Comparison of ENCODE assay signal across 10 cellular contexts in the genomic region with DNA sequence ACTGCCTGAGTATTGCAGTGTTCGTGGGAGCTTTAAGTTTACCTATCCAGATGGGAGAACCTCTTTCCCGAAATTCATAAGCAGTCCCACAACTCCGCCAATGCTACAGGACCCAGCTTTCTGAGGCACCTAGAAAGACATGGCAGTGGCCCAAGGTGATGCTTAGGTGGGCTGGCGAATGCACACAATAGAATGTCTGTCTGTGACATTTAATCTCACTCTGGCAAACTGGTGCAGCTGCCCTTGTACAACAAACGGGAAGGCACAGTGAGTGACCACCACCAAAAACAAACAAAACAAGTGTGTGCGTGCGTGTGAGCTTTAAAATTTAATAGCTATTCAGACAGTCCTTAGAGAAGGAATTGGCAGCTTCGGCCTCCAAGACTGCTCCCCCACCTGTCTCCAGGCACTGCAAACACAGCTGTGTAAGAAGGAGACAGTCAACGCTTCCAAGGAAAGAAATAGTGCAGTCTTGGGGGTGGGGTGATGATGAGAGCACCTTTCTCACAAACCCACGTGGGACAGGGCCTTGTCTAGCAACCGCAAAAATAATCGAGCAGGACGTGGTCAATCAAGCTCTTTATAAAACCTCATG.
A peak's percentile ranks its signal among the peaks of the same experiment; 100 is the strongest.
DNase-seq lines count a peak whose midpoint lies in the region; ATAC-seq and TF ChIP-seq lines count a peak whose summit lies in the region.
"Had no signal": no experiment of that assay in that cellular context is flagged by ENCODE, and none has a peak within 500 bp of the region (broad histone marks: within the 10 kb centered on the region; RNA-seq: fewer than 3 reads in every experiment).

No MANE protein-coding gene starts in this region.

- H3K4me3 Mint-ChIP-seq in activated naive CD8-positive, alpha-beta T cell = peak overlapping the region; percentile 84
- H3K4me3 Mint-ChIP-seq in activated naive CD8-positive, alpha-beta T cell treated with anti-CD3 and anti-CD28 coated beads, Interleukin-2, amount 50 U/mL, for 24 hours = no peak overlapping the region
- H3K4me3 Mint-ChIP-seq in activated B cell treated with CpG ODN at 0.5 μM for 24 hours = peak overlapping the region; percentile 89
- H3K4me3 Mint-ChIP-seq in activated CD4-positive, alpha-beta memory T cell treated with anti-CD3 and anti-CD28 coated beads for 36 hours = no peak overlapping the region

- H3K27ac ChIP-seq in muscle layer of colon (ENCODE audit: low read depth, low read length) (peak overlapping the region; percentile 57), upper lobe of right lung (peak overlapping the region; percentile 74), foreskin keratinocyte (no peak overlapping the region)

- POLR2A ChIA-PET in activated B cell treated with CpG ODN at 0.5 μM for 24 hours (lab: Charles Lee) = no interaction called here
- POLR2A ChIA-PET in activated CD4-positive, alpha-beta memory T cell treated with anti-CD3 and anti-CD28 coated beads for 36 hours (lab: Charles Lee) = interaction anchor here (1.0 kb wide), 1 partner anchor 591 kb away, joined by 4 read pairs; no protein-coding TSS in a partner anchor

- H3K4me1 ChIP-seq in muscle layer of colon (ENCODE audit: insufficient read depth, low read length) (peaks cover 18% of the 10 kb centered on the region), upper lobe of right lung (peaks cover 14% of the 10 kb centered on the region), foreskin keratinocyte (no peaks in the 10 kb centered on the region)
- H3K4me1 ChIP-seq: Peyer's patch had no signal

- H3K27ac Mint-ChIP-seq in activated naive CD8-positive, alpha-beta T cell = no peak overlapping the region
- H3K27ac Mint-ChIP-seq in activated naive CD8-positive, alpha-beta T cell treated with anti-CD3 and anti-CD28 coated beads, Interleukin-2, amount 50 U/mL, for 24 hours = no peak overlapping the region
- no peak overlapping the region for H3K27ac Mint-ChIP-seq in activated B cell treated with CpG ODN at 0.5 μM for 24 hours
- H3K27ac Mint-ChIP-seq in activated CD4-positive, alpha-beta memory T cell treated with anti-CD3 and anti-CD28 coated beads for 36 hours = no peak overlapping the region

- H3K27me3 Mint-ChIP-seq in activated naive CD8-positive, alpha-beta T cell = peaks cover 2% of the 10 kb centered on the region
- H3K27me3 Mint-ChIP-seq in activated naive CD8-positive, alpha-beta T cell treated with anti-CD3 and anti-CD28 coated beads, Interleukin-2, amount 50 U/mL, for 24 hours = peaks cover 1% of the 10 kb centered on the region
- no peaks in the 10 kb centered on the region for H3K27me3 Mint-ChIP-seq in activated B cell treated with CpG ODN at 0.5 μM for 24 hours
- H3K27me3 Mint-ChIP-seq in activated CD4-positive, alpha-beta memory T cell treated with anti-CD3 and anti-CD28 coated beads for 36 hours = no peaks in the 10 kb centered on the region

- DNase-seq in activated naive CD8-positive, alpha-beta T cell treated with anti-CD3 and anti-CD28 coated beads, Interleukin-2, amount 50 U/mL, for 24 hours = no peak
- DNase-seq in activated B cell treated with CpG ODN at 0.5 μM for 24 hours = no peak
- DNase-seq in upper lobe of right lung = no peak
- DNase-seq in activated CD8-positive, alpha-beta memory T cell treated with anti-CD3 and anti-CD28 coated beads, Interleukin-2, amount 50 U/mL, for 4 hours = no peak
- DNase-seq in foreskin keratinocyte = no peak
- DNase-seq in activated CD4-positive, alpha-beta memory T cell treated with anti-CD3 and anti-CD28 coated beads for 36 hours = no peak
- DNase-seq: NCI-H187 treated with DMSO at 0.1 percent for 48 hours, Peyer's patch had no signal

- peaks cover 17% of the 10 kb centered on the region for H3K4me1 Mint-ChIP-seq in activated naive CD8-positive, alpha-beta T cell (ENCODE audit: low read depth)
- H3K4me1 Mint-ChIP-seq in activated naive CD8-positive, alpha-beta T cell treated with anti-CD3 and anti-CD28 coated beads, Interleukin-2, amount 50 U/mL, for 24 hours = peaks cover 11% of the 10 kb centered on the region
- H3K4me1 Mint-ChIP-seq in activated B cell treated with CpG ODN at 0.5 μM for 24 hours = peaks cover 14% of the 10 kb centered on the region
- H3K4me1 Mint-ChIP-seq in activated CD4-positive, alpha-beta memory T cell treated with anti-CD3 and anti-CD28 coated beads for 36 hours (ENCODE audit: low read depth) = peaks cover 9% of the 10 kb centered on the region

- H3K4me3 ChIP-seq in muscle layer of colon (ENCODE audit: low read depth in 1 of 2, low read length in 2 of 2) (no peak overlapping the region), upper lobe of right lung (no peak overlapping the region)

- no peak for TF ChIP-seq CTCF in activated B cell treated with CpG ODN at 0.5 μM for 24 hours (IDR thresholded peaks at IDR 0.05)
- no peak for TF ChIP-seq CTCF in upper lobe of right lung (IDR thresholded peaks at IDR 0.05)
- no peak for TF ChIP-seq CTCF in foreskin keratinocyte (conservative IDR thresholded peaks at IDR 0.05)

- H3K36me3 ChIP-seq in muscle layer of colon (ENCODE audit: insufficient read depth, low read length) = no peaks in the 10 kb centered on the region
- H3K36me3 ChIP-seq in upper lobe of right lung = no peaks in the 10 kb centered on the region
- H3K36me3 ChIP-seq: Peyer's patch had no signal

- H3K9me3 Mint-ChIP-seq in activated naive CD8-positive, alpha-beta T cell (ENCODE audit: low read depth) = no peaks in the 10 kb centered on the region
- no peaks in the 10 kb centered on the region for H3K9me3 Mint-ChIP-seq in activated naive CD8-positive, alpha-beta T cell treated with anti-CD3 and anti-CD28 coated beads, Interleukin-2, amount 50 U/mL, for 24 hours
- H3K9me3 Mint-ChIP-seq in activated B cell treated with CpG ODN at 0.5 μM for 24 hours = no peaks in the 10 kb centered on the region
- H3K9me3 Mint-ChIP-seq in activated CD4-positive, alpha-beta memory T cell treated with anti-CD3 and anti-CD28 coated beads for 36 hours = no peaks in the 10 kb centered on the region

- intact Hi-C loops in activated B cell treated with CpG ODN at 0.5 μM for 24 hours (cut with micrococcal nuclease) = loop anchor here (1.0 to 5.0 kb wide), 2 partner anchors 93 to 590 kb away; no protein-coding TSS in a partner anchor
- intact Hi-C loops in upper lobe of right lung (cut with DNase I) = no loop called here
- intact Hi-C loops in activated CD4-positive, alpha-beta memory T cell treated with anti-CD3 and anti-CD28 coated beads for 36 hours (cut with micrococcal nuclease) = loop anchor here (1.0 kb wide), 1 partner anchor 212 kb away; no protein-coding TSS in a partner anchor

- no peak overlapping the region for H3K9ac ChIP-seq in muscle layer of colon (ENCODE audit: low read length)

- CTCF ChIA-PET in activated B cell treated with CpG ODN at 0.5 μM for 24 hours (lab: Charles Lee) = interaction anchor here (0.9 to 1.7 kb wide), 2 partner anchors 591 to 1669 kb away, joined by 3 to 5 read pairs; no protein-coding TSS in a partner anchor
- CTCF ChIA-PET in activated CD4-positive, alpha-beta memory T cell treated with anti-CD3 and anti-CD28 coated beads for 36 hours (lab: Charles Lee) = interaction anchor here (0.8 to 2.4 kb wide), 5 partner anchors 52 to 791 kb away, joined by 3 to 12 read pairs (median 5); no protein-coding TSS in a partner anchor

- no peak for ATAC-seq in activated naive CD8-positive, alpha-beta T cell treated with anti-CD3 and anti-CD28 coated beads, Interleukin-2, amount 50 U/mL, for 24 hours
- ATAC-seq in activated B cell treated with CpG ODN at 0.5 μM for 24 hours (ENCODE audit: low read depth) (no peak), upper lobe of right lung (no peak), foreskin keratinocyte (no peak)

- no peaks in the 10 kb centered on the region for H3K36me3 Mint-ChIP-seq in activated naive CD8-positive, alpha-beta T cell
- no peaks in the 10 kb centered on the region for H3K36me3 Mint-ChIP-seq in activated naive CD8-positive, alpha-beta T cell treated with anti-CD3 and anti-CD28 coated beads, Interleukin-2, amount 50 U/mL, for 24 hours (ENCODE audit: low read depth)
- H3K36me3 Mint-ChIP-seq in activated B cell treated with CpG ODN at 0.5 μM for 24 hours (ENCODE audit: low read depth) = no peaks in the 10 kb centered on the region
- H3K36me3 Mint-ChIP-seq in activated CD4-positive, alpha-beta memory T cell treated with anti-CD3 and anti-CD28 coated beads for 36 hours = no peaks in the 10 kb centered on the region

- H3K9me3 ChIP-seq in muscle layer of colon (ENCODE audit: low read length) (no peaks in the 10 kb centered on the region), upper lobe of right lung (no peaks in the 10 kb centered on the region)
- H3K9me3 ChIP-seq: Peyer's patch had no signal

- H3K27me3 ChIP-seq in muscle layer of colon (ENCODE audit: control insufficient read depth in 1 of 2, insufficient read depth in 2 of 2, low read length in 2 of 2) (no peaks in the 10 kb centered on the region), upper lobe of right lung (no peaks in the 10 kb centered on the region), foreskin keratinocyte (no peaks in the 10 kb centered on the region)
- H3K27me3 ChIP-seq: Peyer's patch had no signal

Comparison
In these comparisons a context has a peak if more than half of its experiments do, and no peak if none do; other contexts are left out.
1. H3K4me3 Mint-ChIP-seq: peak in activated naive CD8-positive, alpha-beta T cell (single experiment) and activated B cell treated with CpG ODN at 0.5 μM for 24 hours (single experiment); none in activated naive CD8-positive, alpha-beta T cell treated with anti-CD3 and anti-CD28 coated beads, Interleukin-2, amount 50 U/mL, for 24 hours (single experiment) and activated CD4-positive, alpha-beta memory T cell treated with anti-CD3 and anti-CD28 coated beads for 36 hours (single experiment).